Comparison of ENCODE assay signal across 2 cellular contexts in genomic region chr17:11622468-11622867, GRCh38.
TF ChIP-seq lines count a peak whose summit lies in the region.

No MANE protein-coding gene starts in this region.

TF ChIP-seq in SK-N-SH, 30 proteins besides CTCF, POLR2A, EP300 and RAD21 (continued from another document):
- peak; percentile 49 for TF ChIP-seq CHD2 (IDR thresholded peaks at IDR 0.05; ENCODE audit: low read length, partially characterized antibody)
- TF ChIP-seq EZH2phosphoT487 (IDR thresholded peaks at IDR 0.05; ENCODE audit: borderline replicate concordance, low read depth) = no peak

TF ChIP-seq in SK-N-SH treated with all-trans-retinoic acid at 6 μM for 48 hours, 23 proteins besides CTCF, POLR2A, EP300 and RAD21 (continued from another document):
- no peak for TF ChIP-seq TOX (CRISPR knock-in tag; IDR thresholded peaks at IDR 0.05; ENCODE audit: borderline replicate concordance)
- no peak for TF ChIP-seq ARNTL (CRISPR knock-in tag; IDR thresholded peaks at IDR 0.05; ENCODE audit: borderline replicate concordance, low read depth)
- no peak for TF ChIP-seq ZC3H10 (CRISPR knock-in tag; IDR thresholded peaks at IDR 0.05)
- TF ChIP-seq ZNF8 (CRISPR knock-in tag; IDR thresholded peaks at IDR 0.05) = no peak
- TF ChIP-seq GLIS3 (CRISPR knock-in tag; IDR thresholded peaks at IDR 0.05) = no peak
- no peak for TF ChIP-seq CREB5 (CRISPR knock-in tag; IDR thresholded peaks at IDR 0.05; ENCODE audit: low read depth)
- TF ChIP-seq ZNF565 (CRISPR knock-in tag; conservative IDR thresholded peaks at IDR 0.05; ENCODE audit: low read depth) = no peak
- no peak for TF ChIP-seq CSDC2 (CRISPR knock-in tag; IDR thresholded peaks at IDR 0.05)
- TF ChIP-seq ZFP30 (CRISPR knock-in tag; IDR thresholded peaks at IDR 0.05) = no peak
- no peak for TF ChIP-seq PPARA (CRISPR knock-in tag; IDR thresholded peaks at IDR 0.05; ENCODE audit: borderline replicate concordance)
- no peak for TF ChIP-seq TCF4 (CRISPR knock-in tag; IDR thresholded peaks at IDR 0.05; ENCODE audit: borderline replicate concordance)
- TF ChIP-seq, protein P1, sequence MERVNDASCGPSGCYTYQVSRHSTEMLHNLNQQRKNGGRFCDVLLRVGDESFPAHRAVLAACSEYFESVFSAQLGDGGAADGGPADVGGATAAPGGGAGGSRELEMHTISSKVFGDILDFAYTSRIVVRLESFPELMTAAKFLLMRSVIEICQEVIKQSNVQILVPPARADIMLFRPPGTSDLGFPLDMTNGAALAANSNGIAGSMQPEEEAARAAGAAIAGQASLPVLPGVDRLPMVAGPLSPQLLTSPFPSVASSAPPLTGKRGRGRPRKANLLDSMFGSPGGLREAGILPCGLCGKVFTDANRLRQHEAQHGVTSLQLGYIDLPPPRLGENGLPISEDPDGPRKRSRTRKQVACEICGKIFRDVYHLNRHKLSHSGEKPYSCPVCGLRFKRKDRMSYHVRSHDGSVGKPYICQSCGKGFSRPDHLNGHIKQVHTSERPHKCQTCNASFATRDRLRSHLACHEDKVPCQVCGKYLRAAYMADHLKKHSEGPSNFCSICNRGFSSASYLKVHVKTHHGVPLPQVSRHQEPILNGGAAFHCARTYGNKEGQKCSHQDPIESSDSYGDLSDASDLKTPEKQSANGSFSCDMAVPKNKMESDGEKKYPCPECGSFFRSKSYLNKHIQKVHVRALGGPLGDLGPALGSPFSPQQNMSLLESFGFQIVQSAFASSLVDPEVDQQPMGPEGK (CRISPR knock-in tag; IDR thresholded peaks at IDR 0.05; ENCODE audit: borderline replicate concordance) = no peak
- no peak for TF ChIP-seq BACH2 (CRISPR knock-in tag; IDR thresholded peaks at IDR 0.05; ENCODE audit: borderline replicate concordance)
- no peak for TF ChIP-seq RARB (CRISPR knock-in tag; IDR thresholded peaks at IDR 0.05)
- TF ChIP-seq CSRNP3 (CRISPR knock-in tag; IDR thresholded peaks at IDR 0.05) = no peak
- no peak for TF ChIP-seq ZNF70 (CRISPR knock-in tag; IDR thresholded peaks at IDR 0.05)
TF ChIP-seq in SK-N-SH treated with all-trans-retinoic acid at 6 μM for 48 hours: peak in this region for 0.
